In genomic region chr12:49658276-49658675, GRCh38 we compare ENCODE assay signal across 19 cellular contexts.
"Had no signal": no experiment of that assay in that cellular context is flagged by ENCODE, and none has a peak within 500 bp of the region (broad histone marks: within the 10 kb centered on the region; RNA-seq: fewer than 3 reads in every experiment).

No MANE protein-coding gene starts in this region.

- FAIRE-seq: endothelial cell of umbilical vein, islet of Langerhans had no signal

- H3K9me3 ChIP-seq: heart left ventricle, neutrophil, right atrium auricular region, SJCRH30, transverse colon had no signal

- ATAC-seq: heart left ventricle, left lobe of liver had no signal

- DNase-seq: activated CD4-positive, alpha-beta T cell treated with anti-CD3 and anti-CD28 coated beads, Interleukin-2, amount 10 ng/mL, durations not matched to agents 24 days and 14 days; activated T-cell treated with anti-CD3 and anti-CD28 coated beads, Interleukin-2, amount 50 U/mL, for 1 hour; amygdala; brain microvascular endothelial cell; dorsolateral prefrontal cortex; foreskin melanocyte; heart left ventricle; mesenchymal stem cell; posterior cingulate gyrus; SJCRH30; T1000; transverse colon; WERI-Rb-1 had no signal

- H3K27me3 ChIP-seq: brain microvascular endothelial cell, dorsolateral prefrontal cortex, heart left ventricle, neutrophil, right atrium auricular region, SJCRH30, transverse colon had no signal

- H3K27ac Mint-ChIP-seq: activated CD4-positive, alpha-beta T cell treated with anti-CD3 and anti-CD28 coated beads, Interleukin-2, amount 10 ng/mL, durations not matched to agents 24 days and 14 days had no signal

- H3K4me3 Mint-ChIP-seq: activated CD4-positive, alpha-beta T cell treated with anti-CD3 and anti-CD28 coated beads, Interleukin-2, amount 10 ng/mL, durations not matched to agents 24 days and 14 days had no signal

- H3K27me3 Mint-ChIP-seq: activated CD4-positive, alpha-beta T cell treated with anti-CD3 and anti-CD28 coated beads, Interleukin-2, amount 10 ng/mL, durations not matched to agents 24 days and 14 days had no signal

- H3K27ac ChIP-seq: brain microvascular endothelial cell, neutrophil, right atrium auricular region, RWPE1, SJCRH30, transverse colon, WERI-Rb-1 had no signal

- H3K9me3 Mint-ChIP-seq: activated CD4-positive, alpha-beta T cell treated with anti-CD3 and anti-CD28 coated beads, Interleukin-2, amount 10 ng/mL, durations not matched to agents 24 days and 14 days had no signal
